1 cellular context compared by ENCODE assay signal in genomic region chr14:52789118-52789517, GRCh38.
TF ChIP-seq lines count a peak whose summit lies in the region.

No MANE protein-coding gene starts in this region.

TF ChIP-seq in endothelial cell of umbilical vein, 7 proteins besides CTCF, POLR2A, EP300 and RAD21:
- TF ChIP-seq JUN (IDR thresholded peaks at IDR 0.05; ENCODE audit: borderline replicate concordance, insufficient read depth, insufficient read length, low read depth) = no peak
- no peak for TF ChIP-seq FOS (IDR thresholded peaks at IDR 0.05; ENCODE audit: borderline replicate concordance, insufficient read depth, low read length)
- no peak for TF ChIP-seq POLR2AphosphoS5 (IDR thresholded peaks at IDR 0.05; ENCODE audit: insufficient read depth, low read depth, low read length)
- TF ChIP-seq MYC (IDR thresholded peaks at IDR 0.05; ENCODE audit: low read depth, low read length) = no peak
- no peak for TF ChIP-seq MAX (IDR thresholded peaks at IDR 0.05; ENCODE audit: insufficient read depth, insufficient read length)
- TF ChIP-seq EZH2 (IDR thresholded peaks at IDR 0.05; ENCODE audit: borderline replicate concordance, low read depth, low read length, severe bottlenecking) = no peak
- TF ChIP-seq GATA2 (IDR thresholded peaks at IDR 0.05; ENCODE audit: insufficient read depth, insufficient read length, low read depth, low read length) = no peak
